Comparison of ENCODE assay signal across 16 cellular contexts in genomic region chr18:45355944-45356520, GRCh38.
DNase-seq lines count a peak whose midpoint lies in the region; ATAC-seq and TF ChIP-seq lines count a peak whose summit lies in the region.
"Had no signal": no experiment of that assay in that cellular context is flagged by ENCODE, and none has a peak within 500 bp of the region (broad histone marks: within the 10 kb centered on the region; RNA-seq: fewer than 3 reads in every experiment).

No MANE protein-coding gene starts in this region.

- H3K27me3 Mint-ChIP-seq in chondrocyte (ENCODE audit: low read depth) (peaks cover 1% of the 10 kb centered on the region), neural progenitor cell (ENCODE audit: insufficient read depth, low read depth) (peaks cover 4% of the 10 kb centered on the region)

- H3K9me2 ChIP-seq in Karpas-422 (replicated peaks; ENCODE audit: insufficient read depth, low read length) = no peaks in the 10 kb centered on the region

- H3K27ac Mint-ChIP-seq in chondrocyte (ENCODE audit: unreplicated experiment) (no peak overlapping the region), neural progenitor cell (no peak overlapping the region)
- H3K27ac Mint-ChIP-seq: activated naive CD4-positive, alpha-beta T cell treated with anti-CD3 and anti-CD28 coated beads, Interleukin-2, amount 50 U/mL, for 24 hours; WTC11 had no signal

- no peaks in the 10 kb centered on the region for H4K20me1 ChIP-seq in Karpas-422 (ENCODE audit: insufficient read depth, low read depth, low read length)
- H4K20me1 ChIP-seq in neural progenitor cell (ENCODE audit: low read depth) = no peaks in the 10 kb centered on the region

- H3K36me3 Mint-ChIP-seq in chondrocyte (ENCODE audit: low read depth) (no peaks in the 10 kb centered on the region), neural progenitor cell (no peaks in the 10 kb centered on the region)
- H3K36me3 Mint-ChIP-seq: activated naive CD4-positive, alpha-beta T cell treated with anti-CD3 and anti-CD28 coated beads, Interleukin-2, amount 50 U/mL, for 24 hours; WTC11 had no signal

- H3K36me3 ChIP-seq in Karpas-422 (ENCODE audit: insufficient read depth, low read length) (no peaks in the 10 kb centered on the region), neural progenitor cell (no peaks in the 10 kb centered on the region)

- H3F3A ChIP-seq in neural progenitor cell (ENCODE audit: low read depth) = no peaks in the 10 kb centered on the region

- H3K9me3 ChIP-seq in Karpas-422 (ENCODE audit: low read length) (no peaks in the 10 kb centered on the region), neural progenitor cell (ENCODE audit: low read depth) (no peaks in the 10 kb centered on the region)
- H3K9me3 ChIP-seq: mucosa of descending colon had no signal

- H3K27me3 ChIP-seq in Karpas-422 (ENCODE audit: low read length) (no peaks in the 10 kb centered on the region), neural progenitor cell (no peaks in the 10 kb centered on the region)

- H3K4me1 ChIP-seq in Karpas-422 (ENCODE audit: low read length) = peaks cover 51% of the 10 kb centered on the region
- H3K4me1 ChIP-seq in neural progenitor cell = no peaks in the 10 kb centered on the region

- H3K27ac ChIP-seq in Karpas-422 (ENCODE audit: low read length) (no peak overlapping the region), neural progenitor cell (no peak overlapping the region)

- H3K4me1 Mint-ChIP-seq in chondrocyte (ENCODE audit: low read depth) (peaks cover 14% of the 10 kb centered on the region), neural progenitor cell (peaks cover 3% of the 10 kb centered on the region)
- H3K4me1 Mint-ChIP-seq: activated naive CD4-positive, alpha-beta T cell treated with anti-CD3 and anti-CD28 coated beads, Interleukin-2, amount 50 U/mL, for 24 hours had no signal

- DNase-seq in Karpas-422 (peak; percentile 65), chondrocyte (ENCODE audit: low spot score) (no peak), neural progenitor cell (ENCODE audit: low spot score) (no peak), cortex of kidney (lab: John Stamatoyannopoulos, UW) (no peak), NCI-H446 (lab: John Stamatoyannopoulos, UW) (no peak)
- DNase-seq: C1 segment of cervical spinal cord; caudate nucleus; mucosa of descending colon; NCI-H1105 treated with DMSO at 0.1 percent for 48 hours; NCI-H2227 treated with DMSO at 0.1 percent for 48 hours; stimulated activated CD4-positive, alpha-beta T cell treated with anti-CD3 and anti-CD28 coated beads, Interleukin-15, amount 100 ng/mL, for 24 hours had no signal

- TF ChIP-seq CTCF in chondrocyte (IDR thresholded peaks at IDR 0.05) = peak; percentile 67
- peak; percentile 21 for TF ChIP-seq CTCF in neural progenitor cell (IDR thresholded peaks at IDR 0.05)

- H3K79me2 ChIP-seq in Karpas-422 (ENCODE audit: low read length) = no peaks in the 10 kb centered on the region
- H3K79me2 ChIP-seq in neural progenitor cell (ENCODE audit: low read depth) = no peaks in the 10 kb centered on the region

- ATAC-seq in GM19351 (IDR thresholded peaks at IDR 0.05; ENCODE audit: unreplicated experiment) (peak; percentile 67), GM18909 (IDR thresholded peaks at IDR 0.05; ENCODE audit: poor library complexity, unreplicated experiment) (no peak), HG02588 (IDR thresholded peaks at IDR 0.05; ENCODE audit: unreplicated experiment) (no peak)
- ATAC-seq: mucosa of descending colon, WTC11 had no signal

- H3K4me3 ChIP-seq in Karpas-422 (ENCODE audit: low read length) (no peak overlapping the region), neural progenitor cell (no peak overlapping the region)
- H3K4me3 ChIP-seq: mucosa of descending colon had no signal

- 0 out of 2 replicates have a peak overlapping the region, but pooled peaks have one; percentile 25 for H2AFZ ChIP-seq in Karpas-422 (ENCODE audit: low read length)
- no peak overlapping the region for H2AFZ ChIP-seq in neural progenitor cell (replicated peaks)

- no peak overlapping the region for H3K4me3 Mint-ChIP-seq in chondrocyte (ENCODE audit: unreplicated experiment)
- no peak overlapping the region for H3K4me3 Mint-ChIP-seq in neural progenitor cell
- H3K4me3 Mint-ChIP-seq: activated naive CD4-positive, alpha-beta T cell treated with anti-CD3 and anti-CD28 coated beads, Interleukin-2, amount 50 U/mL, for 24 hours; WTC11 had no signal

- H3K4me2 ChIP-seq in Karpas-422 (ENCODE audit: low read depth, low read length, poor library complexity, severe bottlenecking) = no peak overlapping the region
- H3K4me2 ChIP-seq in neural progenitor cell = no peak overlapping the region

- H3K9ac ChIP-seq in Karpas-422 (ENCODE audit: low read length) = no peak overlapping the region
- no peak overlapping the region for H3K9ac ChIP-seq in neural progenitor cell

- H3K9me3 Mint-ChIP-seq in chondrocyte (ENCODE audit: low read depth) (no peaks in the 10 kb centered on the region), neural progenitor cell (no peaks in the 10 kb centered on the region)
- H3K9me3 Mint-ChIP-seq: activated naive CD4-positive, alpha-beta T cell treated with anti-CD3 and anti-CD28 coated beads, Interleukin-2, amount 50 U/mL, for 24 hours; WTC11 had no signal
